ENCODE assay signal across 16 cellular contexts in genomic region chr2:95034818-95035217, GRCh38. TPM values are rescaled to one million over a fixed set of nuclear protein-coding genes. Genes with fewer than 3 reads are reported as not detected.
"Had no signal": no experiment of that assay in that cellular context is flagged by ENCODE, and none has a peak within 500 bp of the region (broad histone marks: within the 10 kb centered on the region; RNA-seq: fewer than 3 reads in every experiment).

No MANE protein-coding gene starts in this region.

- ATAC-seq: effector memory CD8-positive, alpha-beta T cell; left lung; sciatic nerve; stimulated activated memory B cell treated with anti-CD40 and anti-IgM and Interleukin-4, amounts not matched to agents 10 μg/mL and 1 μg/mL and 100 μg/mL, for 72 hours had no signal

- H3K4me1 Mint-ChIP-seq: stimulated activated memory B cell treated with anti-CD40 and anti-IgM and Interleukin-4, amounts not matched to agents 10 μg/mL and 1 μg/mL and 100 μg/mL, for 72 hours had no signal

- DNase-seq: activated effector memory CD4-positive, alpha-beta T cell treated with Interleukin-2 at 50 U/mL for 16 hours; activated T-cell treated with anti-CD3 and anti-CD28 coated beads for 4 hours; effector memory CD8-positive, alpha-beta T cell; mesenchymal stem cell; spleen; testis had no signal

- H3K27ac ChIP-seq: cardiac muscle cell, coronary artery, epithelial cell of prostate, left lung, spleen, testis, VCaP had no signal

- H3K4me3 ChIP-seq: cardiac muscle cell, coronary artery, left lung, spleen, testis had no signal

- H3K27me3 ChIP-seq: testis had no signal

- H3K4me3 Mint-ChIP-seq: effector memory CD8-positive, alpha-beta T cell; stimulated activated memory B cell treated with anti-CD40 and anti-IgM and Interleukin-4, amounts not matched to agents 10 μg/mL and 1 μg/mL and 100 μg/mL, for 72 hours had no signal

- H3K4me1 ChIP-seq: left lung, testis had no signal

- H3K36me3 Mint-ChIP-seq: stimulated activated memory B cell treated with anti-CD40 and anti-IgM and Interleukin-4, amounts not matched to agents 10 μg/mL and 1 μg/mL and 100 μg/mL, for 72 hours had no signal

- H3K27ac Mint-ChIP-seq: effector memory CD8-positive, alpha-beta T cell; stimulated activated memory B cell treated with anti-CD40 and anti-IgM and Interleukin-4, amounts not matched to agents 10 μg/mL and 1 μg/mL and 100 μg/mL, for 72 hours had no signal

- H3K9me3 ChIP-seq: left lung, spleen, testis had no signal

- H3K36me3 ChIP-seq: cardiac muscle cell, left lung, spleen had no signal

RNA-seq across cellular contexts. Expression of gene MAL, which starts 9.3 kb away (rescaled TPM):
- total RNA-seq: cardiac muscle cell, osteocyte, pulmonary artery endothelial cell had no signal
- polyA plus RNA-seq: cardiac muscle cell, neural cell had no signal
